In the genomic region with DNA sequence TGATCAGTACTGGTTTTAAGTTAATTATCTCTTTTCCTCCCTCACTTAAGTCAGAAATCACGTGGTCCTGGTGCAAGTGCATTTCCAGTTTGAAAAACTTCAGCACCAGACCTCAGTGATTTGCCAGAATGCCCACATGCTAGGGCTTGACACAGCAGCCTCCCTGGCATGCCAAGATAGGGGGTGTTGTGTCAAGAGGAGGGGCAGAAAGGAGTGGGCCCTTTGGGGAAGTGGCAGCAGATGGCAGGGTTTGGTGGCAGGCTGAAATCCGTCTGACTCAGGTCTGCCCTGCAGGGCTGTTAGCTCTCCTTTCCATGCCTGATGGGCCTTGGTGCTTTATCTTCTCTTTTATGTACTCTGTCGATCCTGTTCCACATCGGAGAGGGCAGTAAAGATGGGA, we compare ENCODE assay signal across 2 cellular contexts.
TF ChIP-seq lines count a peak whose summit lies in the region.

No MANE protein-coding gene starts in this region.

TF ChIP-seq in GM23338, 12 proteins besides CTCF, POLR2A, EP300 and RAD21:
- TF ChIP-seq ZNF114 (CRISPR knock-in tag; IDR thresholded peaks at IDR 0.05) (no peak), JUNB (IDR thresholded peaks at IDR 0.05; ENCODE audit: unreplicated experiment) (no peak)
TF ChIP-seq in GM23338: peak in this region for 0.

TF ChIP-seq in HepG2, 621 proteins besides CTCF, POLR2A, EP300 and RAD21:
- TF ChIP-seq SIX4 (CRISPR knock-in tag; IDR thresholded peaks at IDR 0.05) = no peak
- TF ChIP-seq MAZ (IDR thresholded peaks at IDR 0.05; ENCODE audit: borderline replicate concordance, low read depth, low read length) = no peak
- TF ChIP-seq MAZ (CRISPR knock-in tag; IDR thresholded peaks at IDR 0.05; ENCODE audit: low read depth) = no peak
- TF ChIP-seq, protein P1, sequence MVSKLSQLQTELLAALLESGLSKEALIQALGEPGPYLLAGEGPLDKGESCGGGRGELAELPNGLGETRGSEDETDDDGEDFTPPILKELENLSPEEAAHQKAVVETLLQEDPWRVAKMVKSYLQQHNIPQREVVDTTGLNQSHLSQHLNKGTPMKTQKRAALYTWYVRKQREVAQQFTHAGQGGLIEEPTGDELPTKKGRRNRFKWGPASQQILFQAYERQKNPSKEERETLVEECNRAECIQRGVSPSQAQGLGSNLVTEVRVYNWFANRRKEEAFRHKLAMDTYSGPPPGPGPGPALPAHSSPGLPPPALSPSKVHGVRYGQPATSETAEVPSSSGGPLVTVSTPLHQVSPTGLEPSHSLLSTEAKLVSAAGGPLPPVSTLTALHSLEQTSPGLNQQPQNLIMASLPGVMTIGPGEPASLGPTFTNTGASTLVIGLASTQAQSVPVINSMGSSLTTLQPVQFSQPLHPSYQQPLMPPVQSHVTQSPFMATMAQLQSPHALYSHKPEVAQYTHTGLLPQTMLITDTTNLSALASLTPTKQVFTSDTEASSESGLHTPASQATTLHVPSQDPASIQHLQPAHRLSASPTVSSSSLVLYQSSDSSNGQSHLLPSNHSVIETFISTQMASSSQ (IDR thresholded peaks at IDR 0.05; ENCODE audit: low read depth) = no peak
- TF ChIP-seq, protein P1 (CRISPR knock-in tag; IDR thresholded peaks at IDR 0.05; ENCODE audit: borderline replicate concordance) = no peak
- TF ChIP-seq SATB2 (CRISPR knock-in tag; IDR thresholded peaks at IDR 0.05) = no peak
- TF ChIP-seq, protein P2, sequence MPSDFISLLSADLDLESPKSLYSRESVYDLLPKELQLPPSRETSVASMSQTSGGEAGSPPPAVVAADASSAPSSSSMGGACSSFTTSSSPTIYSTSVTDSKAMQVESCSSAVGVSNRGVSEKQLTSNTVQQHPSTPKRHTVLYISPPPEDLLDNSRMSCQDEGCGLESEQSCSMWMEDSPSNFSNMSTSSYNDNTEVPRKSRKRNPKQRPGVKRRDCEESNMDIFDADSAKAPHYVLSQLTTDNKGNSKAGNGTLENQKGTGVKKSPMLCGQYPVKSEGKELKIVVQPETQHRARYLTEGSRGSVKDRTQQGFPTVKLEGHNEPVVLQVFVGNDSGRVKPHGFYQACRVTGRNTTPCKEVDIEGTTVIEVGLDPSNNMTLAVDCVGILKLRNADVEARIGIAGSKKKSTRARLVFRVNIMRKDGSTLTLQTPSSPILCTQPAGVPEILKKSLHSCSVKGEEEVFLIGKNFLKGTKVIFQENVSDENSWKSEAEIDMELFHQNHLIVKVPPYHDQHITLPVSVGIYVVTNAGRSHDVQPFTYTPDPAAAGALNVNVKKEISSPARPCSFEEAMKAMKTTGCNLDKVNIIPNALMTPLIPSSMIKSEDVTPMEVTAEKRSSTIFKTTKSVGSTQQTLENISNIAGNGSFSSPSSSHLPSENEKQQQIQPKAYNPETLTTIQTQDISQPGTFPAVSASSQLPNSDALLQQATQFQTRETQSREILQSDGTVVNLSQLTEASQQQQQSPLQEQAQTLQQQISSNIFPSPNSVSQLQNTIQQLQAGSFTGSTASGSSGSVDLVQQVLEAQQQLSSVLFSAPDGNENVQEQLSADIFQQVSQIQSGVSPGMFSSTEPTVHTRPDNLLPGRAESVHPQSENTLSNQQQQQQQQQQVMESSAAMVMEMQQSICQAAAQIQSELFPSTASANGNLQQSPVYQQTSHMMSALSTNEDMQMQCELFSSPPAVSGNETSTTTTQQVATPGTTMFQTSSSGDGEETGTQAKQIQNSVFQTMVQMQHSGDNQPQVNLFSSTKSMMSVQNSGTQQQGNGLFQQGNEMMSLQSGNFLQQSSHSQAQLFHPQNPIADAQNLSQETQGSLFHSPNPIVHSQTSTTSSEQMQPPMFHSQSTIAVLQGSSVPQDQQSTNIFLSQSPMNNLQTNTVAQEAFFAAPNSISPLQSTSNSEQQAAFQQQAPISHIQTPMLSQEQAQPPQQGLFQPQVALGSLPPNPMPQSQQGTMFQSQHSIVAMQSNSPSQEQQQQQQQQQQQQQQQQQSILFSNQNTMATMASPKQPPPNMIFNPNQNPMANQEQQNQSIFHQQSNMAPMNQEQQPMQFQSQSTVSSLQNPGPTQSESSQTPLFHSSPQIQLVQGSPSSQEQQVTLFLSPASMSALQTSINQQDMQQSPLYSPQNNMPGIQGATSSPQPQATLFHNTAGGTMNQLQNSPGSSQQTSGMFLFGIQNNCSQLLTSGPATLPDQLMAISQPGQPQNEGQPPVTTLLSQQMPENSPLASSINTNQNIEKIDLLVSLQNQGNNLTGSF (CRISPR knock-in tag; IDR thresholded peaks at IDR 0.05) = no peak
- TF ChIP-seq, protein P3, sequence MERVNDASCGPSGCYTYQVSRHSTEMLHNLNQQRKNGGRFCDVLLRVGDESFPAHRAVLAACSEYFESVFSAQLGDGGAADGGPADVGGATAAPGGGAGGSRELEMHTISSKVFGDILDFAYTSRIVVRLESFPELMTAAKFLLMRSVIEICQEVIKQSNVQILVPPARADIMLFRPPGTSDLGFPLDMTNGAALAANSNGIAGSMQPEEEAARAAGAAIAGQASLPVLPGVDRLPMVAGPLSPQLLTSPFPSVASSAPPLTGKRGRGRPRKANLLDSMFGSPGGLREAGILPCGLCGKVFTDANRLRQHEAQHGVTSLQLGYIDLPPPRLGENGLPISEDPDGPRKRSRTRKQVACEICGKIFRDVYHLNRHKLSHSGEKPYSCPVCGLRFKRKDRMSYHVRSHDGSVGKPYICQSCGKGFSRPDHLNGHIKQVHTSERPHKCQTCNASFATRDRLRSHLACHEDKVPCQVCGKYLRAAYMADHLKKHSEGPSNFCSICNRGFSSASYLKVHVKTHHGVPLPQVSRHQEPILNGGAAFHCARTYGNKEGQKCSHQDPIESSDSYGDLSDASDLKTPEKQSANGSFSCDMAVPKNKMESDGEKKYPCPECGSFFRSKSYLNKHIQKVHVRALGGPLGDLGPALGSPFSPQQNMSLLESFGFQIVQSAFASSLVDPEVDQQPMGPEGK (CRISPR knock-in tag; IDR thresholded peaks at IDR 0.05) = no peak
- TF ChIP-seq ZNF354B (CRISPR knock-in tag; IDR thresholded peaks at IDR 0.05) = no peak
- no peak for TF ChIP-seq HOXD1 (CRISPR knock-in tag; IDR thresholded peaks at IDR 0.05)
- TF ChIP-seq NR1H2 (CRISPR knock-in tag; IDR thresholded peaks at IDR 0.05; ENCODE audit: borderline replicate concordance, low read depth) = no peak
- no peak for TF ChIP-seq ZFP82 (CRISPR knock-in tag; IDR thresholded peaks at IDR 0.05; ENCODE audit: borderline replicate concordance)
